Comparison of ENCODE assay signal across 8 cellular contexts in the genomic region with DNA sequence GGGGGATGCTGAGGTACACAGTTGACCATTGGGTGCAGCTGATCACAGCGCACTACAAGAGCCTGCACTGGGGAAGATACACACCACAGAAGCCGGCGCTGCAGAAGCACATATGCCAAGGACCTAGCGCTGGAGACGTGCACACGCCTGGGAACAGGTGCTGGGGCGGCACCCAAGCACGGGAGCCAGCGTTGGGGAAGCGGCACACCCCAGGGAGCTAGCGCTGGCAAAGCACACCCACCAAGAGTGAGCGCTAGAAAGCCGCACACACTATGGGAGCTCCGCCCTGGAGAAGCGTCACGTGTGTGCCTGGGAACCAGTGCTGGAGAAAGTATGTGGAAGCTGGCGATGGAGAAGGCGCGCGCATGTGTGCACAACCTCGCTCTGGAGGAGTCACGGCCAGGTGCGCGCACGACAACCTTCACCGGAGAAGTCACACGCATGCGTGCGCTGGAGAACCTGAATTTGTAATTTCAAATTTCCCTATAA. TPM values are rescaled to one million over a fixed set of nuclear protein-coding genes. Genes with fewer than 3 reads are reported as not detected.
DNase-seq lines count a peak whose midpoint lies in the region; ATAC-seq and TF ChIP-seq lines count a peak whose summit lies in the region.

No MANE protein-coding gene starts in this region.

- no peaks in the 10 kb centered on the region for H3K36me3 ChIP-seq in SK-N-MC (ENCODE audit: insufficient read depth, low read length)

- H3K9me3 ChIP-seq in SK-N-MC (ENCODE audit: low read depth, low read length) = no peaks in the 10 kb centered on the region

- H3K9me3 Mint-ChIP-seq in naive thymus-derived CD8-positive, alpha-beta T cell = no peaks in the 10 kb centered on the region

- POLR2A ChIA-PET in naive thymus-derived CD8-positive, alpha-beta T cell (lab: Charles Lee) = no interaction called here

- peaks cover 0 to 17% (median 9%) of the 10 kb centered on the region in 5 donors for H3K27me3 Mint-ChIP-seq in naive thymus-derived CD8-positive, alpha-beta T cell

- H3K4me1 Mint-ChIP-seq in naive thymus-derived CD8-positive, alpha-beta T cell = peaks cover 8 to 30% (median 21%) of the 10 kb centered on the region in 4 donors

- H3K4me3 Mint-ChIP-seq in naive thymus-derived CD8-positive, alpha-beta T cell = peak overlapping the region; percentile 26 to 75 (median 54)

- no peak overlapping the region for H3K27ac ChIP-seq in SK-N-MC

- no peaks in the 10 kb centered on the region for H3K36me3 Mint-ChIP-seq in naive thymus-derived CD8-positive, alpha-beta T cell

- H3K27ac Mint-ChIP-seq in naive thymus-derived CD8-positive, alpha-beta T cell = no peak overlapping the region

- DNase-seq in COLO829 (ENCODE audit: low spot score) (peak; percentile 51), LHCN-M2 (ENCODE audit: low read depth) (peak; percentile 43), SK-N-MC (ENCODE audit: low read depth, low spot score) (no peak), fibroblast of mammary gland (ENCODE audit: low read depth) (peak; percentile 68), RPMI8226 (no peak)
- no peak for DNase-seq in naive thymus-derived CD8-positive, alpha-beta T cell

- peak overlapping the region; percentile 32 for H3K9ac ChIP-seq in SK-N-MC (ENCODE audit: insufficient read length)

- ATAC-seq in naive thymus-derived CD8-positive, alpha-beta T cell = no peak
- ATAC-seq in HG03159 (IDR thresholded peaks at IDR 0.05; ENCODE audit: unreplicated experiment) (no peak), GM18907 (IDR thresholded peaks at IDR 0.05; ENCODE audit: unreplicated experiment) (no peak)

- peak overlapping the region; percentile 69 for H3K4me3 ChIP-seq in SK-N-MC
- peak overlapping the region; percentile 43 for H3K4me3 ChIP-seq in fibroblast of mammary gland (ENCODE audit: control insufficient read depth, low read depth, low read length)

- no peak for TF ChIP-seq CTCF in fibroblast of mammary gland (conservative IDR thresholded peaks at IDR 0.05; ENCODE audit: control insufficient read depth, insufficient read depth, low read depth, low read length)

RNA-seq across cellular contexts. Expression of a gene that starts 4.5 kb away (rescaled TPM):
- total RNA-seq in LHCN-M2 (2014; rRNA removed) = 5.2 and 13.4 TPM in 2 replicates
- polyA plus RNA-seq in LHCN-M2 (2012) = 5.8 TPM
- total RNA-seq in naive thymus-derived CD8-positive, alpha-beta T cell = 1 to 10 TPM; 5.8 to 8.0 TPM
- 1 to 10 TPM; 3.3 to 5.9 (median 4.4) TPM for polyA plus RNA-seq in naive thymus-derived CD8-positive, alpha-beta T cell

Comparison
In these comparisons a context has a peak if more than half of its experiments do, and no peak if none do; other contexts are left out.
1. DNase-seq: peak in COLO829 (single experiment), LHCN-M2 (single experiment) and fibroblast of mammary gland (single experiment); none in SK-N-MC (single experiment), naive thymus-derived CD8-positive, alpha-beta T cell (0 of 10) and RPMI8226 (single experiment).